Comparison of ENCODE assay signal across 13 cellular contexts in the genomic region with DNA sequence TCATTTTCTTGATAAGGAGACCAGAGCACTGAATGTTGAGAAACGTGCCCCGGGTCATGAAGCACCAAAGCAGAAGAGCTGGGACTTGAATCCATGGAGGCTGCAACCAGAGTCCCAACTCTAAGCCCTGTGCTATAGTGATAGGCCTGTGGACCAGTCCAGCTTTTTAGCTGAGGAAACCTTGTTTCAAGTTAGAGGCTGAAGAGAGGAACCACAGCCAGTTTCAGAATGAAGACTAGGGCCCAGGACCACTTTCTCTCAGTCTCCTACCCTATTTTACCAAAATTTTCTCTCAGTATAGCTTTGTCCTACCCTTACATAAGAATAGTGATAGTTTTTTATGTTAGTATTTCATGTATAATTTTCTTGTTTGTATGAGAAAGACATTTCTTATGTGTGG.
"Had no signal": no experiment of that assay in that cellular context is flagged by ENCODE, and none has a peak within 500 bp of the region (broad histone marks: within the 10 kb centered on the region; RNA-seq: fewer than 3 reads in every experiment).

No MANE protein-coding gene starts in this region.

- DNase-seq: activated CD4-positive, alpha-beta memory T cell treated with anti-CD3 and anti-CD28 coated beads for 36 hours; activated CD4-positive, CD25-positive, alpha-beta regulatory T cell treated with anti-CD3 and anti-CD28 coated beads, Interleukin-2, amount 50 U/mL, for 72 hours; activated naive CD4-positive, alpha-beta T cell; activated T-cell treated with anti-CD3 and anti-CD28 coated beads, Interleukin-2, amount 50 U/mL, for 72 hours; aorta; hypothalamus; kidney glomerular epithelial cell; stimulated activated CD4-positive, alpha-beta T cell treated with anti-CD3 and anti-CD28 coated beads, Interleukin-4, amount 100 ng/mL, for 4 hours; stimulated activated naive CD8-positive, alpha-beta T cell treated with anti-CD3 and anti-CD28 coated beads, Interleukin-15, amount 100 ng/mL, for 72 hours had no signal

- H3K27ac ChIP-seq: neural progenitor cell, parathyroid adenoma had no signal

- H3K4me1 ChIP-seq: parathyroid adenoma had no signal

- H3K9me3 ChIP-seq: thoracic aorta had no signal

- H3K27me3 ChIP-seq: neural progenitor cell had no signal

- H2AFZ ChIP-seq: neural progenitor cell, parathyroid adenoma had no signal

- H3K36me3 ChIP-seq: neural progenitor cell, thoracic aorta had no signal

- H3K79me2 ChIP-seq: parathyroid adenoma had no signal

- H3K9ac ChIP-seq: neural progenitor cell, parathyroid adenoma had no signal

- ATAC-seq: activated T-cell treated with anti-CD3 and anti-CD28 coated beads, Interleukin-2, amount 50 U/mL, for 72 hours; esophagus mucosa; stimulated activated naive CD8-positive, alpha-beta T cell treated with anti-CD3 and anti-CD28 coated beads, Interleukin-15, amount 100 ng/mL, for 72 hours had no signal

- H3K4me3 ChIP-seq: neural progenitor cell, thoracic aorta had no signal

- H3K4me2 ChIP-seq: neural progenitor cell had no signal
